In genomic region chr17:79272666-79273219, GRCh38 we compare ENCODE assay signal across 15 cellular contexts.
DNase-seq lines count a peak whose midpoint lies in the region; ATAC-seq and TF ChIP-seq lines count a peak whose summit lies in the region.
"Had no signal": no experiment of that assay in that cellular context is flagged by ENCODE, and none has a peak within 500 bp of the region (broad histone marks: within the 10 kb centered on the region; RNA-seq: fewer than 3 reads in every experiment).

No MANE protein-coding gene starts in this region.

- RAD21 ChIA-PET in HCT116 (lab: Charles Lee; ENCODE audit: low non-redundant PET in 1 of 2, low total read pairs in 2 of 2, uncharacterized antibody in 2 of 2, unreplicated experiment in 2 of 2): no interaction called here

- POLR2A ChIA-PET in HCT116 (lab: Charles Lee): no interaction called here

- no peak overlapping the region for H2AFZ ChIP-seq in HCT116 (ENCODE audit: low read depth, low read length, poor library complexity, severe bottlenecking)

- H3K4me3 ChIP-seq in AG10803 (ENCODE audit: low read length) (no peak overlapping the region), HCT116 (replicated peaks in 1 of 2; ENCODE audit: low read depth in 1 of 2, low read length in 2 of 2) (no peak overlapping the region; a peak in 1 of 4 replicates), HAP-1 (no peak overlapping the region), right atrium auricular region (no peak overlapping the region)
- H3K4me3 ChIP-seq: BLaER1 had no signal

- peak overlapping the region; percentile 54 for H3K4me2 ChIP-seq in HCT116 (ENCODE audit: low read length)
- H3K4me2 ChIP-seq: BLaER1 had no signal

- no peaks in the 10 kb centered on the region for H3K9me2 ChIP-seq in HCT116 (ENCODE audit: insufficient read depth)

- H3K36me3 ChIP-seq in HCT116 (ENCODE audit: control insufficient read depth in 1 of 2, insufficient read depth in 2 of 2, low read length in 2 of 2): no peaks in the 10 kb centered on the region
- no peaks in the 10 kb centered on the region for H3K36me3 ChIP-seq in HAP-1 (replicated peaks)
- no peaks in the 10 kb centered on the region for H3K36me3 ChIP-seq in right atrium auricular region
- H3K36me3 ChIP-seq: BLaER1 had no signal

- 0 out of 2 replicates have a peak overlapping the region, but pooled peaks have one; percentile 30 for H3K27ac ChIP-seq in HCT116 (ENCODE audit: low read depth, low read length)
- no peak overlapping the region for H3K27ac ChIP-seq in foreskin keratinocyte
- H3K27ac ChIP-seq in right atrium auricular region: no peak overlapping the region
- H3K27ac ChIP-seq: BLaER1 had no signal

- no peak for TF ChIP-seq POLR2A in HCT116 (IDR thresholded peaks at IDR 0.05; ENCODE audit: borderline replicate concordance, extremely low read depth, insufficient read depth, insufficient read length)

- H3K9ac ChIP-seq in HCT116 (ENCODE audit: low read length): peak overlapping the region; percentile 10; the same call in 1 of the 2 replicates
- H3K9ac ChIP-seq: BLaER1 had no signal

- TF ChIP-seq CTCF in AG10803 (conservative IDR thresholded peaks at IDR 0.05; ENCODE audit: low read length): no peak
- peak in 2 of 3 experiments; percentile 50 to 56; a peak in 4 of 6 replicates for TF ChIP-seq CTCF in HCT116 (IDR thresholded peaks at IDR 0.05 in 2 of 3, conservative IDR thresholded peaks at IDR 0.05 in 1 of 3; ENCODE audit: borderline replicate concordance in 1 of 3, insufficient read depth in 1 of 3, low read depth in 2 of 3, low read length in 2 of 3)
- peak; percentile 26 for TF ChIP-seq CTCF in foreskin keratinocyte (conservative IDR thresholded peaks at IDR 0.05)
- no peak for TF ChIP-seq CTCF in right atrium auricular region (IDR thresholded peaks at IDR 0.05)

- in situ Hi-C loops in HAP-1 (cut with MboI; ENCODE audit: low sequenced_read_pairs): no loop called here

- DNase-seq in AG10803 (ENCODE audit: low read depth) (peak; percentile 5), HCT116 (ENCODE audit: low read depth, low spot score) (peak; percentile 31), RKO (ENCODE audit: low spot score) (peak; percentile 44), foreskin keratinocyte (peak; percentile 9 to 31), HAP-1 (ENCODE audit: low spot score in 2 of 2) (no peak), right atrium auricular region (ENCODE audit: low spot score) (no peak), globus pallidus (ENCODE audit: low spot score) (no peak), SKM-1 (lab: John Stamatoyannopoulos, UW; ENCODE audit: unreplicated experiment) (no peak)
- DNase-seq: activated CD4-positive, alpha-beta T cell treated with anti-CD3 and anti-CD28 coated beads, Interleukin-2, amount 50 U/mL, for 4 hours; activated T-cell treated with anti-CD3 and anti-CD28 coated beads, Interleukin-2, amount 50 U/mL, for 48 hours; left cardiac atrium; NCI-H1092 treated with DMSO at 0.1 percent for 48 hours; NCI-H526 treated with DMSO at 0.1 percent for 48 hours; SIG-M5 had no signal

- no peaks in the 10 kb centered on the region for H4K20me1 ChIP-seq in HCT116 (ENCODE audit: insufficient read depth)
- H4K20me1 ChIP-seq: BLaER1 had no signal

- H3K27me3 ChIP-seq in HCT116 (ENCODE audit: insufficient read depth, low read length): peaks cover 4% of the 10 kb centered on the region; the same call in 1 of the 2 replicates
- H3K27me3 ChIP-seq in foreskin keratinocyte: peaks cover 13% of the 10 kb centered on the region
- H3K27me3 ChIP-seq in HAP-1 (ENCODE audit: low read depth): peaks cover 43% of the 10 kb centered on the region
- no peaks in the 10 kb centered on the region for H3K27me3 ChIP-seq in right atrium auricular region
- H3K27me3 ChIP-seq: BLaER1 had no signal

- no TSS peak for BruUV-seq in HCT116 (replicated peaks; lab: Mats Ljungman, UMichigan)

- no peak for TF ChIP-seq RAD21 in HCT116 (IDR thresholded peaks at IDR 0.05; ENCODE audit: low read depth)

- intact Hi-C loops in HCT116 (cut with micrococcal nuclease): no loop called here

- CTCF ChIA-PET in HCT116 (lab: Charles Lee): interaction anchor here (0.7 kb wide), 2 partner anchors 8 to 84 kb away, joined by 3 read pairs; no protein-coding TSS in a partner anchor

- H3K4me1 ChIP-seq in HCT116 (ENCODE audit: control insufficient read depth in 1 of 2, insufficient read depth in 2 of 2, low read length in 2 of 2) (peaks cover 11 to 18% of the 10 kb centered on the region in 2 experiments), foreskin keratinocyte (no peaks in the 10 kb centered on the region), HAP-1 (no peaks in the 10 kb centered on the region), right atrium auricular region (no peaks in the 10 kb centered on the region)

- H3K79me2 ChIP-seq in HCT116 (ENCODE audit: insufficient read depth, low read length): no peaks in the 10 kb centered on the region

- ATAC-seq in HCT116 (peak; percentile 82), foreskin keratinocyte (peak; percentile 61)
- ATAC-seq: left cardiac atrium had no signal

- no peaks in the 10 kb centered on the region for H3K9me3 ChIP-seq in HCT116 (ENCODE audit: control insufficient read depth in 1 of 2, insufficient read depth in 1 of 2, low read depth in 1 of 2, low read length in 2 of 2)
- no peaks in the 10 kb centered on the region for H3K9me3 ChIP-seq in HAP-1
- H3K9me3 ChIP-seq in right atrium auricular region: no peaks in the 10 kb centered on the region
- H3K9me3 ChIP-seq: BLaER1 had no signal

TF ChIP-seq in HCT116, 20 proteins besides CTCF, POLR2A, EP300 and RAD21:
- TF ChIP-seq MAX (IDR thresholded peaks at IDR 0.05): peak; percentile 89
- no peak for TF ChIP-seq SP1 (IDR thresholded peaks at IDR 0.05; ENCODE audit: low read depth)

Comparison
In these comparisons a context has a peak if more than half of its experiments do, and no peak if none do; other contexts are left out.
1. DNase-seq: peak in AG10803 (single experiment), HCT116 (single experiment), RKO (single experiment) and foreskin keratinocyte (2 of 2); none in HAP-1 (0 of 2), right atrium auricular region (single experiment), globus pallidus (single experiment) and SKM-1 (single experiment).
2. CTCF ChIP-seq: peak in HCT116 (2 of 3) and foreskin keratinocyte (single experiment); none in AG10803 (single experiment) and right atrium auricular region (0 of 2).